Comparison of ENCODE assay signal across 9 cellular contexts in the genomic region with DNA sequence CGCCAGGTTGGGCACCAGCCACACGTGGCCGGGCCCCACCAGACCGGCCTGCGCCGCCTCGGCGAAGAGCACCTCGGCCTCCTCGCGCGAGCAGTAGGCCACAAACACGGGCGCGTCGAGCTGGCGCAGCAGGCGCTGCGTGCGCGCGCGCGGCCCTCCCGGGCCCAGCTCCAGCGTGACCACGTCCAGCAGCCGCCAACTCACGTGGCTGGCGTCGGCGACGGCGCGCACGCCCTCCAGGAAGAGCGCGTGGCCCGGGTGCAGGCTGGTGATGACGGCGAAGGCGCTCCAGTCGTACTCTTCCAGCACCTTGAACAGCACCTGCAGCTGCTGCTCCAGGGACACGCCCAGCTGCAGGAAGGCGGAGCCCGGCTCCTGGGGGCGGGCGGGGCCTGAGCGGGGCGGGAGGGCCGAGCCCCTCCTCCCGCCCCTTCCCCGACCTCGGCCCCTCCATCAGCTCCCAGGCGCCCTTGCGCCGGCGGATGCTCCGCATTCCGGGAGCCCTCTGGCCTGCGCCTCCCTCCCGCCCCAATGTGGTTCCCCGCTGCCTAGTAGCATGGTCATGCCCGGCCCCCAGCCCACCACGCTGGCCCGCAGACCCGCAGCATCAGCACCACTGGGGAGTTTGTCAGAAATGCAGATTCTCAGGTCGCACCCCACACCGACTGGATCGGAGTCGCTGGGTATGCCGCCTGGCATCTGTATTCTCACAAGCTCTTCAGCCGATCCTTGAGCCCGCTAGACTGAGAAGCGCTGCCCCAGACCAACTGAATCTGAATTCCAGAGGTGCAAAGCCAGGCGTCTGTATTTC. TPM values are rescaled to one million over a fixed set of nuclear protein-coding genes. Genes with fewer than 3 reads are reported as not detected.
DNase-seq lines count a peak whose midpoint lies in the region; TF ChIP-seq lines count a peak whose summit lies in the region.
"Had no signal": no experiment of that assay in that cellular context is flagged by ENCODE, and none has a peak within 500 bp of the region (broad histone marks: within the 10 kb centered on the region; RNA-seq: fewer than 3 reads in every experiment).

No MANE protein-coding gene starts in this region.

- H3K36me3 ChIP-seq in WERI-Rb-1: no peaks in the 10 kb centered on the region

- H3K9me3 ChIP-seq in WERI-Rb-1 (ENCODE audit: severe bottlenecking): no peaks in the 10 kb centered on the region

- H3K27me3 ChIP-seq in WERI-Rb-1 (ENCODE audit: insufficient read depth, low read depth, severe bottlenecking): no peaks in the 10 kb centered on the region

- DNase-seq in GM19240 (ENCODE audit: insufficient read length, low spot score) (peak; percentile 74), T-helper 22 cell (ENCODE audit: low read depth) (peak; percentile 41), dermis blood vessel endothelial cell (peak; percentile 32), skeletal muscle cell (ENCODE audit: low read depth) (no peak), NCI-H446 (lab: John Stamatoyannopoulos, UW) (no peak), WERI-Rb-1 (no peak), DMS79 (lab: John Stamatoyannopoulos, UW) (no peak), NK-92 (lab: John Stamatoyannopoulos, UW; ENCODE audit: unreplicated experiment) (no peak)

- no peak for TF ChIP-seq CTCF in WERI-Rb-1 (IDR thresholded peaks at IDR 0.05; ENCODE audit: low read depth, low read length)

- H3K4me3 ChIP-seq in skeletal muscle cell (ENCODE audit: low read depth, low read length) (peak overlapping the region; percentile 7), WERI-Rb-1 (ENCODE audit: low read depth, low read length) (no peak overlapping the region)

- no peak overlapping the region for H3K27ac ChIP-seq in WERI-Rb-1

RNA-seq across cellular contexts. Expression of a gene that starts 7.2 kb away (rescaled TPM):
- 0.14 and 0.17 TPM in 2 replicates for total RNA-seq in dermis blood vessel endothelial cell
- total RNA-seq: natural killer cell treated with Interleukin-12 subunit alpha and Interleukin-12 subunit beta and Interleukin-15 and Interleukin-18, amount 100 ng/mL, for 72 hours had no signal

RNA-seq across cellular contexts. Expression of a gene that starts 20.4 kb away (rescaled TPM):
- total RNA-seq in dermis blood vessel endothelial cell: 36.2 and 59.5 TPM in 2 replicates

RNA-seq across cellular contexts. Expression of a gene that starts 41.0 kb away (rescaled TPM):
- 0.05 TPM in 1 of 2 replicates, not detected in the other for total RNA-seq in dermis blood vessel endothelial cell
- total RNA-seq: natural killer cell treated with Interleukin-12 subunit alpha and Interleukin-12 subunit beta and Interleukin-15 and Interleukin-18, amount 100 ng/mL, for 72 hours had no signal

Comparison
In these comparisons a context has a peak if more than half of its experiments do, and no peak if none do; other contexts are left out.
1. DNase-seq: peak in GM19240 (single experiment), T-helper 22 cell (single experiment) and dermis blood vessel endothelial cell (single experiment); none in skeletal muscle cell (single experiment), NCI-H446 (0 of 2), WERI-Rb-1 (single experiment), DMS79 (single experiment) and NK-92 (single experiment).